Comparison of ENCODE assay signal across 2 cellular contexts in the genomic region with DNA sequence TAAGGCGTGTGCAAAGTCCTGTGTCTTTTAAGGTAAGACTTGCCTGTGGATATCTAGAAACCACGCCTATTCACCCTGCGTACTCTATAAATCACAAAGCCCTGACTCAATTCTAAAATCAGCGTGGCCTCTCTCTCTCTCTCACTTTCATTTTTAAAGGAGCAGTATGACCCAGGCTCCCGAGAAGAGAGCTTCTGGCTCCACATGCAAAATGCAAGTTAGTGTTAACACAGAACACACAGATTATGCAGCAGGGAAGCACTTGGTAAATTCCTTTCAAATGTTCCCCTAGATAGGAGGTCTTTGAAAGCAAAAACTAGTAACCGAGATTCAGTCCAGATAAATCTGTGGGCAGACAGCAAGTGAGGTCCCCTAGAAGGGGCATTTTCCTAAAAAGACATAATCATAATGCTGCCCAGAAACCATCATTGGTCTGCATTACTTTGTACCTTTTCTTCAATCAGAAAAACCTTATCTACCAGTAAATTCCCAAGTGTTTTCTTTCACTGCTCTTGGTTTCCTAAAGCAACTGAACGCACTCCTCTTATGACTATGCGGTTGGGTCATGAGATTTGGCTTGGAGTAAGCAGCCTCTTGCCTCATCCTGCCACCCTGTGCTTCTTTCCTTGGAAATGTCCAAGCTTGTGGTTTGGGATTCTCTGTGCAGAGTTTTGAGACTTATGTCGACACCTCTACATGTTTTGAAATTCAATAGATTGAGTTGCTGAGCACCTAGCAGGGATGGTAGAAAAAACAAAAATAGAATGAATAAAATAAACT.
A peak's percentile ranks its signal among the peaks of the same experiment; 100 is the strongest.
TF ChIP-seq lines count a peak whose summit lies in the region.

No MANE protein-coding gene starts in this region.

TF ChIP-seq in GM23338, 12 proteins besides CTCF, POLR2A, EP300 and RAD21 (continued from another document and continues in another):
- TF ChIP-seq, protein P1, sequence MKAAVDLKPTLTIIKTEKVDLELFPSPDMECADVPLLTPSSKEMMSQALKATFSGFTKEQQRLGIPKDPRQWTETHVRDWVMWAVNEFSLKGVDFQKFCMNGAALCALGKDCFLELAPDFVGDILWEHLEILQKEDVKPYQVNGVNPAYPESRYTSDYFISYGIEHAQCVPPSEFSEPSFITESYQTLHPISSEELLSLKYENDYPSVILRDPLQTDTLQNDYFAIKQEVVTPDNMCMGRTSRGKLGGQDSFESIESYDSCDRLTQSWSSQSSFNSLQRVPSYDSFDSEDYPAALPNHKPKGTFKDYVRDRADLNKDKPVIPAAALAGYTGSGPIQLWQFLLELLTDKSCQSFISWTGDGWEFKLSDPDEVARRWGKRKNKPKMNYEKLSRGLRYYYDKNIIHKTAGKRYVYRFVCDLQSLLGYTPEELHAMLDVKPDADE (IDR thresholded peaks at IDR 0.05): no peak
- TF ChIP-seq JUNB (IDR thresholded peaks at IDR 0.05; ENCODE audit: unreplicated experiment) (no peak), EZH2 (IDR thresholded peaks at IDR 0.05; ENCODE audit: low read depth, unreplicated experiment) (no peak), ZNF114 (CRISPR knock-in tag; IDR thresholded peaks at IDR 0.05) (no peak), CREB1 (CRISPR knock-in tag; IDR thresholded peaks at IDR 0.05; ENCODE audit: low read depth) (no peak), STAT1 (IDR thresholded peaks at IDR 0.05; ENCODE audit: unreplicated experiment) (no peak), NANOG (IDR thresholded peaks at IDR 0.05; ENCODE audit: borderline replicate concordance) (no peak)
- TF ChIP-seq, protein P2, sequence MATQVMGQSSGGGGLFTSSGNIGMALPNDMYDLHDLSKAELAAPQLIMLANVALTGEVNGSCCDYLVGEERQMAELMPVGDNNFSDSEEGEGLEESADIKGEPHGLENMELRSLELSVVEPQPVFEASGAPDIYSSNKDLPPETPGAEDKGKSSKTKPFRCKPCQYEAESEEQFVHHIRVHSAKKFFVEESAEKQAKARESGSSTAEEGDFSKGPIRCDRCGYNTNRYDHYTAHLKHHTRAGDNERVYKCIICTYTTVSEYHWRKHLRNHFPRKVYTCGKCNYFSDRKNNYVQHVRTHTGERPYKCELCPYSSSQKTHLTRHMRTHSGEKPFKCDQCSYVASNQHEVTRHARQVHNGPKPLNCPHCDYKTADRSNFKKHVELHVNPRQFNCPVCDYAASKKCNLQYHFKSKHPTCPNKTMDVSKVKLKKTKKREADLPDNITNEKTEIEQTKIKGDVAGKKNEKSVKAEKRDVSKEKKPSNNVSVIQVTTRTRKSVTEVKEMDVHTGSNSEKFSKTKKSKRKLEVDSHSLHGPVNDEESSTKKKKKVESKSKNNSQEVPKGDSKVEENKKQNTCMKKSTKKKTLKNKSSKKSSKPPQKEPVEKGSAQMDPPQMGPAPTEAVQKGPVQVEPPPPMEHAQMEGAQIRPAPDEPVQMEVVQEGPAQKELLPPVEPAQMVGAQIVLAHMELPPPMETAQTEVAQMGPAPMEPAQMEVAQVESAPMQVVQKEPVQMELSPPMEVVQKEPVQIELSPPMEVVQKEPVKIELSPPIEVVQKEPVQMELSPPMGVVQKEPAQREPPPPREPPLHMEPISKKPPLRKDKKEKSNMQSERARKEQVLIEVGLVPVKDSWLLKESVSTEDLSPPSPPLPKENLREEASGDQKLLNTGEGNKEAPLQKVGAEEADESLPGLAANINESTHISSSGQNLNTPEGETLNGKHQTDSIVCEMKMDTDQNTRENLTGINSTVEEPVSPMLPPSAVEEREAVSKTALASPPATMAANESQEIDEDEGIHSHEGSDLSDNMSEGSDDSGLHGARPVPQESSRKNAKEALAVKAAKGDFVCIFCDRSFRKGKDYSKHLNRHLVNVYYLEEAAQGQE (IDR thresholded peaks at IDR 0.05; ENCODE audit: unreplicated experiment): no peak

TF ChIP-seq in GM12878, 131 proteins besides CTCF, POLR2A, EP300 and RAD21 (continued from another document and continues in another):
- no peak for TF ChIP-seq KAT2A (conservative IDR thresholded peaks at IDR 0.05; ENCODE audit: control insufficient read depth, low read depth, low read length)
- no peak for TF ChIP-seq CBX3 (IDR thresholded peaks at IDR 0.05; ENCODE audit: borderline replicate concordance, low read depth)
- no peak for TF ChIP-seq SREBF1 (IDR thresholded peaks at IDR 0.05; ENCODE audit: low read length)
- TF ChIP-seq EED (IDR thresholded peaks at IDR 0.05; ENCODE audit: low read depth): peak; percentile 73
- TF ChIP-seq SUPT20H (IDR thresholded peaks at IDR 0.05; ENCODE audit: borderline replicate concordance, control insufficient read depth, low read depth, low read length): no peak
- 0 out of 2 replicates have a peak, but pooled peaks have one; percentile 28 for TF ChIP-seq TCF7 (IDR thresholded peaks at IDR 0.05; ENCODE audit: borderline replicate concordance)
- TF ChIP-seq, protein P3, sequence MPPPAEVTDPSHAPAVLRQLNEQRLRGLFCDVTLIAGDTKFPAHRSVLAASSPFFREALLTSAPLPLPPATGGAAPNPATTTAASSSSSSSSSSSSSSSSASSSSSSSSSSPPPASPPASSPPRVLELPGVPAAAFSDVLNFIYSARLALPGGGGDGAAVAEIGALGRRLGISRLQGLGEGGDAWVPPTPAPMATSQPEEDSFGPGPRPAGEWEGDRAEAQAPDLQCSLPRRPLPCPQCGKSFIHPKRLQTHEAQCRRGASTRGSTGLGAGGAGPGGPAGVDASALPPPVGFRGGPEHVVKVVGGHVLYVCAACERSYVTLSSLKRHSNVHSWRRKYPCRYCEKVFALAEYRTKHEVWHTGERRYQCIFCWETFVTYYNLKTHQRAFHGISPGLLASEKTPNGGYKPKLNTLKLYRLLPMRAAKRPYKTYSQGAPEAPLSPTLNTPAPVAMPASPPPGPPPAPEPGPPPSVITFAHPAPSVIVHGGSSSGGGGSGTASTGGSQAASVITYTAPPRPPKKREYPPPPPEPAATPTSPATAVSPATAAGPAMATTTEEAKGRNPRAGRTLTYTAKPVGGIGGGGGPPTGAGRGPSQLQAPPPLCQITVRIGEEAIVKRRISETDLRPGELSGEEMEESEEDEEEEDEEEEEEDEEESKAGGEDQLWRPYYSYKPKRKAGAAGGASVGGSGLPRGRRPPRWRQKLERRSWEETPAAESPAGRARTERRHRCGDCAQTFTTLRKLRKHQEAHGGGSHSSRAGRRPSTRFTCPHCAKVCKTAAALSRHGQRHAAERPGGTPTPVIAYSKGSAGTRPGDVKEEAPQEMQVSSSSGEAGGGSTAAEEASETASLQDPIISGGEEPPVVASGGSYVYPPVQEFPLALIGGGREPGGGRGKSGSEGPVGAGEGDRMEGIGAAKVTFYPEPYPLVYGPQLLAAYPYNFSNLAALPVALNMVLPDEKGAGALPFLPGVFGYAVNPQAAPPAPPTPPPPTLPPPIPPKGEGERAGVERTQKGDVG (CRISPR knock-in tag; IDR thresholded peaks at IDR 0.05): no peak
- no peak for TF ChIP-seq ZZZ3 (IDR thresholded peaks at IDR 0.05; ENCODE audit: control insufficient read depth, insufficient read length, low read depth)
- no peak for TF ChIP-seq ZNF274 (IDR thresholded peaks at IDR 0.05; ENCODE audit: insufficient read depth, insufficient read length)
- no peak for TF ChIP-seq ZSCAN29 (IDR thresholded peaks at IDR 0.05)
- peak; percentile 67; the same call in 1 of the 2 replicates for TF ChIP-seq MXI1 (IDR thresholded peaks at IDR 0.05; ENCODE audit: low read depth, low read length)
- peak; percentile 90; the same call in 1 of the 2 replicates for TF ChIP-seq ZNF217 (IDR thresholded peaks at IDR 0.05)
- no peak for TF ChIP-seq TARDBP (IDR thresholded peaks at IDR 0.05; ENCODE audit: borderline replicate concordance)
- no peak for TF ChIP-seq NRF1 (conservative IDR thresholded peaks at IDR 0.05; ENCODE audit: low read depth, low read length)
- TF ChIP-seq ATF7 (IDR thresholded peaks at IDR 0.05; ENCODE audit: low read depth): peak; percentile 49
- TF ChIP-seq CREB1 (IDR thresholded peaks at IDR 0.05; ENCODE audit: low read depth): peak; percentile 72; the same call in 1 of the 2 replicates
- TF ChIP-seq MEF2A (IDR thresholded peaks at IDR 0.05; ENCODE audit: insufficient read depth, low read depth, low read length): peak; percentile 65; the same call in 1 of the 2 replicates
- peak; percentile 50; the same call in 1 of the 2 replicates for TF ChIP-seq BACH1 (IDR thresholded peaks at IDR 0.05; ENCODE audit: borderline replicate concordance)
- no peak for TF ChIP-seq BMI1 (IDR thresholded peaks at IDR 0.05; ENCODE audit: borderline replicate concordance)
- TF ChIP-seq CREM (IDR thresholded peaks at IDR 0.05; ENCODE audit: low read depth): peak; percentile 89
- TF ChIP-seq, protein P4, sequence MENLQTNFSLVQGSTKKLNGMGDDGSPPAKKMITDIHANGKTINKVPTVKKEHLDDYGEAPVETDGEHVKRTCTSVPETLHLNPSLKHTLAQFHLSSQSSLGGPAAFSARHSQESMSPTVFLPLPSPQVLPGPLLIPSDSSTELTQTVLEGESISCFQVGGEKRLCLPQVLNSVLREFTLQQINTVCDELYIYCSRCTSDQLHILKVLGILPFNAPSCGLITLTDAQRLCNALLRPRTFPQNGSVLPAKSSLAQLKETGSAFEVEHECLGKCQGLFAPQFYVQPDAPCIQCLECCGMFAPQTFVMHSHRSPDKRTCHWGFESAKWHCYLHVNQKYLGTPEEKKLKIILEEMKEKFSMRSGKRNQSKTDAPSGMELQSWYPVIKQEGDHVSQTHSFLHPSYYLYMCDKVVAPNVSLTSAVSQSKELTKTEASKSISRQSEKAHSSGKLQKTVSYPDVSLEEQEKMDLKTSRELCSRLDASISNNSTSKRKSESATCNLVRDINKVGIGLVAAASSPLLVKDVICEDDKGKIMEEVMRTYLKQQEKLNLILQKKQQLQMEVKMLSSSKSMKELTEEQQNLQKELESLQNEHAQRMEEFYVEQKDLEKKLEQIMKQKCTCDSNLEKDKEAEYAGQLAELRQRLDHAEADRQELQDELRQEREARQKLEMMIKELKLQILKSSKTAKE (IDR thresholded peaks at IDR 0.05; ENCODE audit: low read depth, poor library complexity, severe bottlenecking): no peak
- TF ChIP-seq RCOR1 (conservative IDR thresholded peaks at IDR 0.05; ENCODE audit: low read depth, low read length): peak; percentile 80; the same call in 1 of the 2 replicates
- TF ChIP-seq MTA2 (IDR thresholded peaks at IDR 0.05; ENCODE audit: low read depth): peak; percentile 39; the same call in 1 of the 2 replicates
- TF ChIP-seq, protein P5, sequence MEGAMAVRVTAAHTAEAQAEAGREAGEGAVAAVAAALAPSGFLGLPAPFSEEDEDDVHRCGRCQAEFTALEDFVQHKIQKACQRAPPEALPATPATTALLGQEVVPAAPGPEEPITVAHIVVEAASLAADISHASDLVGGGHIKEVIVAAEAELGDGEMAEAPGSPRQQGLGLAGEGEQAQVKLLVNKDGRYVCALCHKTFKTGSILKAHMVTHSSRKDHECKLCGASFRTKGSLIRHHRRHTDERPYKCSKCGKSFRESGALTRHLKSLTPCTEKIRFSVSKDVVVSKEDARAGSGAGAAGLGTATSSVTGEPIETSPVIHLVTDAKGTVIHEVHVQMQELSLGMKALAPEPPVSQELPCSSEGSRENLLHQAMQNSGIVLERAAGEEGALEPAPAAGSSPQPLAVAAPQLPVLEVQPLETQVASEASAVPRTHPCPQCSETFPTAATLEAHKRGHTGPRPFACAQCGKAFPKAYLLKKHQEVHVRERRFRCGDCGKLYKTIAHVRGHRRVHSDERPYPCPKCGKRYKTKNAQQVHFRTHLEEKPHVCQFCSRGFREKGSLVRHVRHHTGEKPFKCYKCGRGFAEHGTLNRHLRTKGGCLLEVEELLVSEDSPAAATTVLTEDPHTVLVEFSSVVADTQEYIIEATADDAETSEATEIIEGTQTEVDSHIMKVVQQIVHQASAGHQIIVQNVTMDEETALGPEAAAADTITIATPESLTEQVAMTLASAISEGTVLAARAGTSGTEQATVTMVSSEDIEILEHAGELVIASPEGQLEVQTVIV (IDR thresholded peaks at IDR 0.05; ENCODE audit: borderline replicate concordance, partially characterized antibody): no peak
- TF ChIP-seq, protein P6, sequence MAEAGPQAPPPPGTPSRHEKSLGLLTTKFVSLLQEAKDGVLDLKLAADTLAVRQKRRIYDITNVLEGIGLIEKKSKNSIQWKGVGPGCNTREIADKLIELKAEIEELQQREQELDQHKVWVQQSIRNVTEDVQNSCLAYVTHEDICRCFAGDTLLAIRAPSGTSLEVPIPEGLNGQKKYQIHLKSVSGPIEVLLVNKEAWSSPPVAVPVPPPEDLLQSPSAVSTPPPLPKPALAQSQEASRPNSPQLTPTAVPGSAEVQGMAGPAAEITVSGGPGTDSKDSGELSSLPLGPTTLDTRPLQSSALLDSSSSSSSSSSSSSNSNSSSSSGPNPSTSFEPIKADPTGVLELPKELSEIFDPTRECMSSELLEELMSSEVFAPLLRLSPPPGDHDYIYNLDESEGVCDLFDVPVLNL (IDR thresholded peaks at IDR 0.05; ENCODE audit: low read depth, low read length): no peak
- TF ChIP-seq IKZF1 (conservative IDR thresholded peaks at IDR 0.05): 0 out of 2 replicates have a peak, but pooled peaks have one; percentile 34
- 0 out of 2 replicates have a peak, but pooled peaks have one; percentile 41 for TF ChIP-seq TCF3 (IDR thresholded peaks at IDR 0.05; ENCODE audit: borderline replicate concordance, insufficient read depth, low read depth, low read length)
- TF ChIP-seq DPF2 (IDR thresholded peaks at IDR 0.05): peak; percentile 88
- TF ChIP-seq, protein P7, sequence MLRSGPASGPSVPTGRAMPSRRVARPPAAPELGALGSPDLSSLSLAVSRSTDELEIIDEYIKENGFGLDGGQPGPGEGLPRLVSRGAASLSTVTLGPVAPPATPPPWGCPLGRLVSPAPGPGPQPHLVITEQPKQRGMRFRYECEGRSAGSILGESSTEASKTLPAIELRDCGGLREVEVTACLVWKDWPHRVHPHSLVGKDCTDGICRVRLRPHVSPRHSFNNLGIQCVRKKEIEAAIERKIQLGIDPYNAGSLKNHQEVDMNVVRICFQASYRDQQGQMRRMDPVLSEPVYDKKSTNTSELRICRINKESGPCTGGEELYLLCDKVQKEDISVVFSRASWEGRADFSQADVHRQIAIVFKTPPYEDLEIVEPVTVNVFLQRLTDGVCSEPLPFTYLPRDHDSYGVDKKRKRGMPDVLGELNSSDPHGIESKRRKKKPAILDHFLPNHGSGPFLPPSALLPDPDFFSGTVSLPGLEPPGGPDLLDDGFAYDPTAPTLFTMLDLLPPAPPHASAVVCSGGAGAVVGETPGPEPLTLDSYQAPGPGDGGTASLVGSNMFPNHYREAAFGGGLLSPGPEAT (IDR thresholded peaks at IDR 0.05; ENCODE audit: low read depth): peak; percentile 57; the same call in 1 of the 2 replicates
- TF ChIP-seq, protein P8, sequence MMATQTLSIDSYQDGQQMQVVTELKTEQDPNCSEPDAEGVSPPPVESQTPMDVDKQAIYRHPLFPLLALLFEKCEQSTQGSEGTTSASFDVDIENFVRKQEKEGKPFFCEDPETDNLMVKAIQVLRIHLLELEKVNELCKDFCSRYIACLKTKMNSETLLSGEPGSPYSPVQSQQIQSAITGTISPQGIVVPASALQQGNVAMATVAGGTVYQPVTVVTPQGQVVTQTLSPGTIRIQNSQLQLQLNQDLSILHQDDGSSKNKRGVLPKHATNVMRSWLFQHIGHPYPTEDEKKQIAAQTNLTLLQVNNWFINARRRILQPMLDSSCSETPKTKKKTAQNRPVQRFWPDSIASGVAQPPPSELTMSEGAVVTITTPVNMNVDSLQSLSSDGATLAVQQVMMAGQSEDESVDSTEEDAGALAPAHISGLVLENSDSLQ (IDR thresholded peaks at IDR 0.05): peak; percentile 59; the same call in 1 of the 2 replicates
